Comparison of ENCODE assay signal across 27 cellular contexts in the genomic region with DNA sequence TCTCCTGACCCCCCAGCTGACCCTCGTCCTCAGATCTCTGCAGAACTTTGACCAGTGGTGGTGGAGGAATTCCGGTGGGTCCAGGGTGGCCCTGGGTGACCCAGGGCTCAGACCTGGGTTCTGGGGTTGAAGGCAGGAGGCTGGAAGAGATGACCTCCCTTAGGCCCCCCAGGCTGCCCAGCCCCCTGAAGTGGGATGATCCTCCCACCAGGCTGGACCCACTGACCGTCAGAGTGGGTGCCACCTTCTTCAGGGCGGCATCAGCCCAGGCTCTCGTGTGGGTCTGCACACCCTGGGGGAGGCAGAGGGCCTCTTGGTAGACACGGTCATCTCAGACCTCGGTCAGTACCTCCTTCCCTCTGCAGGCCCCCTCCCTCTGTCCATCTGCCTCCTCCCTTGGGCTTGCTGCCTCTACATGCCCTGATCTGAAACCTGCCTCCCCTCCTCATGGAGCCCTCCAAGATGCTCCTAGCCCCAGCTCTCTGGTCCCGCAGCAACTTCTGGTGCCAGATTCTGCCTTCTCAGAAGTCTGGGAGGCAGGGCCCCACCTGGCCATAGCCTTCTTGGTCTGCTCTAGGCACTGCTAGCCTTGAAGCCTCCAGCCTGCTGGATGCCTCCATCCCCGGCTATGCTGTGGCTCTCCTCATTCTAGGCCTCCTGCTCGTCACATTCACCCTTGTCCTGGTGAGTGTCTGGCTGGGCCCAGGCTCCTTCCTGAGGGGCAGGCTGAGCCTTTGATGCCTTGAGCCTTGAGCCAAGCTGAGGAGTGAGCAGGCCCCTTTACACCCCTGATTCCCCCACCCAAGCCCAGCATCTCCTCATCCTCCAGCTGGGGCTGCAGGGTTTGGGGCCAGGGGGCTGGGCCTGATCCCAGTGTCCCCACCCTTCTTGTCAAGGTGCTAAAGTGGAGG. TPM values are rescaled to one million over a fixed set of nuclear protein-coding genes. Genes with fewer than 3 reads are reported as not detected.
"Had no signal": no experiment of that assay in that cellular context is flagged by ENCODE, and none has a peak within 500 bp of the region (broad histone marks: within the 10 kb centered on the region; RNA-seq: fewer than 3 reads in every experiment).

No MANE protein-coding gene starts in this region.

- H3K36me3 Mint-ChIP-seq: naive thymus-derived CD8-positive, alpha-beta T cell; stimulated activated naive B cell treated with anti-CD40 and anti-IgM and Interleukin-4, amounts not matched to agents 10 μg/mL and 1 μg/mL and 100 μg/mL, for 72 hours had no signal

- H2AFZ ChIP-seq: hepatocyte, parathyroid adenoma had no signal

- H3K79me2 ChIP-seq: hepatocyte, parathyroid adenoma had no signal

- H3K9me3 ChIP-seq: colonic mucosa, esophagus muscularis mucosa, gastroesophageal sphincter, heart left ventricle, prostate gland, right atrium auricular region, thoracic aorta, tibial nerve, upper lobe of right lung, uterus had no signal

- FAIRE-seq: endothelial cell of umbilical vein, kidney had no signal

- H3K9me3 Mint-ChIP-seq: naive thymus-derived CD8-positive, alpha-beta T cell; stimulated activated naive B cell treated with anti-CD40 and anti-IgM and Interleukin-4, amounts not matched to agents 10 μg/mL and 1 μg/mL and 100 μg/mL, for 72 hours; stimulated activated naive CD8-positive, alpha-beta T cell treated with anti-CD3 and anti-CD28 coated beads, Interleukin-15, Interleukin-2, amounts not matched to agents 100 ng/mL and 50 ng/mL, for 24 hours had no signal

- H3K4me3 Mint-ChIP-seq: stimulated activated naive B cell treated with anti-CD40 and anti-IgM and Interleukin-4, amounts not matched to agents 10 μg/mL and 1 μg/mL and 100 μg/mL, for 72 hours; stimulated activated naive CD8-positive, alpha-beta T cell treated with anti-CD3 and anti-CD28 coated beads, Interleukin-15, Interleukin-2, amounts not matched to agents 100 ng/mL and 50 ng/mL, for 24 hours had no signal

- ATAC-seq: foreskin keratinocyte; gastroesophageal sphincter; left lobe of liver; naive thymus-derived CD8-positive, alpha-beta T cell; sciatic nerve; stimulated activated naive B cell treated with anti-CD40 and anti-IgM and Interleukin-4, amounts not matched to agents 10 μg/mL and 1 μg/mL and 100 μg/mL, for 72 hours; upper lobe of right lung had no signal

- H3K27ac Mint-ChIP-seq: stimulated activated naive B cell treated with anti-CD40 and anti-IgM and Interleukin-4, amounts not matched to agents 10 μg/mL and 1 μg/mL and 100 μg/mL, for 72 hours; stimulated activated naive CD8-positive, alpha-beta T cell treated with anti-CD3 and anti-CD28 coated beads, Interleukin-15, Interleukin-2, amounts not matched to agents 100 ng/mL and 50 ng/mL, for 24 hours had no signal

- H3K27ac ChIP-seq: colonic mucosa, esophagus muscularis mucosa, foreskin keratinocyte, gastroesophageal sphincter, hepatocyte, parathyroid adenoma, prostate gland, right atrium auricular region, thoracic aorta, tibial nerve, upper lobe of right lung, uterus had no signal

- H3K4me2 ChIP-seq: hepatocyte, smooth muscle cell had no signal

- DNase-seq: colonic mucosa; dermis blood vessel endothelial cell; effector memory CD4-positive, alpha-beta T cell; foreskin keratinocyte; heart left ventricle; kidney; mesendoderm; naive thymus-derived CD8-positive, alpha-beta T cell; stimulated activated CD4-positive, alpha-beta T cell treated with anti-CD3 and anti-CD28 coated beads, Interleukin-2, amount 100 ng/mL, for 24 hours; stimulated activated CD4-positive, alpha-beta T cell treated with anti-CD3 and anti-CD28 coated beads, Interleukin-4, amount 100 ng/mL, for 24 hours; stimulated activated naive B cell treated with anti-CD40 and anti-IgM and Interleukin-4, amounts not matched to agents 10 μg/mL and 1 μg/mL and 100 μg/mL, for 72 hours; upper lobe of right lung; uterus had no signal

- H3K27me3 ChIP-seq: colonic mucosa, esophagus muscularis mucosa, foreskin keratinocyte, gastroesophageal sphincter, heart left ventricle, hepatocyte, right atrium auricular region, tibial nerve, upper lobe of right lung, uterus had no signal

- H3K4me1 ChIP-seq: colonic mucosa, parathyroid adenoma, prostate gland, uterus had no signal

- H3K27me3 Mint-ChIP-seq: naive thymus-derived CD8-positive, alpha-beta T cell; stimulated activated naive CD8-positive, alpha-beta T cell treated with anti-CD3 and anti-CD28 coated beads, Interleukin-15, Interleukin-2, amounts not matched to agents 100 ng/mL and 50 ng/mL, for 24 hours had no signal

- H3K36me3 ChIP-seq: colonic mucosa, esophagus muscularis mucosa, gastroesophageal sphincter, heart left ventricle, prostate gland, right atrium auricular region, thoracic aorta, tibial nerve, upper lobe of right lung, uterus had no signal

- H3K4me3 ChIP-seq: colonic mucosa, esophagus muscularis mucosa, gastroesophageal sphincter, heart left ventricle, hepatocyte, prostate gland, right atrium auricular region, smooth muscle cell, thoracic aorta, tibial nerve, upper lobe of right lung, uterus had no signal

- H3K9ac ChIP-seq: parathyroid adenoma had no signal

RNA-seq across cellular contexts. Expression of a gene that starts 49.1 kb away (rescaled TPM):
- total RNA-seq: endothelial cell of umbilical vein; naive thymus-derived CD8-positive, alpha-beta T cell had no signal
- polyA plus RNA-seq: endothelial cell of umbilical vein; naive thymus-derived CD8-positive, alpha-beta T cell; neural cell had no signal
